Comparison of ENCODE assay signal across 1 cellular context in the genomic region with DNA sequence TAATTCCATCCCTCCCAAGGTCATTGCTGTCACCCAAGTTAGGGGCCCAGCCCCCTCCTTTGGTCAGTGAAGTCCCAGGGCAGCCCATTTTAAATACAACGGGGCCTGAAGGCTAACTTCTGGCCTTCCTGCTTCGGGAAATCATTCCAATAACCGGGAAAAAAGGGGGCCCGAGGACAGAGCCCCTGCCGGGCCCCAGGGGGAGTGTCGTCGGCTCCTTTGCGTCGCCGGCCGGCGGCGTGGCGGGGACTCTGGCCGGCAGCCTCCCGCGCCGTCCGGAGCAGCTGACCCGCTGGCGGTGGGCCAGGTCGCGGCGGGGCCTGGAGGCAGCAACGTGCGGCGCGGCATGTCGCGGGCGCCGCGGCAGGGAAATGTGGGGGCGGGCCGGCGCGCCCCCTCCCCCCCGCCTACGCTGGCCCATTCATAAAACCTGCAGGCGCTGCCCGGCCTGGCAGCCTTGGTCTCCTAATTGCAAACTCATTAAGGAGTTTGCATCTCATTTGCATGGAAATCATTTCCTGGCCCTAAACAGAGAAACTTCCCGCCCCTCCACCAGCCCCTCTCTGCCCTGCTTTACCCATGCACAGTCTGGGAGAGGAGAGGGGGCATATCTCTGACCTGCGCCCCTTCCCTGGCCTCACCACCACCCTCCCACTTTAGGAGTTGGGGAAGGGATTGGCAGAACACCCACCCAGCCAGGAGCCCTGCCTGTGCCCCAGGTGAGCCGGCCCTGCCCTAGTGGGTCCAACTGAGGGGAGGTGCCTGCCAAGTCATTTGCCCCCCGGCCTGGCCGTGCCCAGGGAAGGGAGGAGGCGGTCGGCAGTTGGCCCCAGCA.
TF ChIP-seq lines count a peak whose summit lies in the region.

No MANE protein-coding gene starts in this region.

TF ChIP-seq in GM12878, 131 proteins besides CTCF, POLR2A, EP300 and RAD21 (continued from another document):
- TF ChIP-seq CEBPZ (IDR thresholded peaks at IDR 0.05; ENCODE audit: low read depth, low read length), result no peak
- TF ChIP-seq, protein P1, sequence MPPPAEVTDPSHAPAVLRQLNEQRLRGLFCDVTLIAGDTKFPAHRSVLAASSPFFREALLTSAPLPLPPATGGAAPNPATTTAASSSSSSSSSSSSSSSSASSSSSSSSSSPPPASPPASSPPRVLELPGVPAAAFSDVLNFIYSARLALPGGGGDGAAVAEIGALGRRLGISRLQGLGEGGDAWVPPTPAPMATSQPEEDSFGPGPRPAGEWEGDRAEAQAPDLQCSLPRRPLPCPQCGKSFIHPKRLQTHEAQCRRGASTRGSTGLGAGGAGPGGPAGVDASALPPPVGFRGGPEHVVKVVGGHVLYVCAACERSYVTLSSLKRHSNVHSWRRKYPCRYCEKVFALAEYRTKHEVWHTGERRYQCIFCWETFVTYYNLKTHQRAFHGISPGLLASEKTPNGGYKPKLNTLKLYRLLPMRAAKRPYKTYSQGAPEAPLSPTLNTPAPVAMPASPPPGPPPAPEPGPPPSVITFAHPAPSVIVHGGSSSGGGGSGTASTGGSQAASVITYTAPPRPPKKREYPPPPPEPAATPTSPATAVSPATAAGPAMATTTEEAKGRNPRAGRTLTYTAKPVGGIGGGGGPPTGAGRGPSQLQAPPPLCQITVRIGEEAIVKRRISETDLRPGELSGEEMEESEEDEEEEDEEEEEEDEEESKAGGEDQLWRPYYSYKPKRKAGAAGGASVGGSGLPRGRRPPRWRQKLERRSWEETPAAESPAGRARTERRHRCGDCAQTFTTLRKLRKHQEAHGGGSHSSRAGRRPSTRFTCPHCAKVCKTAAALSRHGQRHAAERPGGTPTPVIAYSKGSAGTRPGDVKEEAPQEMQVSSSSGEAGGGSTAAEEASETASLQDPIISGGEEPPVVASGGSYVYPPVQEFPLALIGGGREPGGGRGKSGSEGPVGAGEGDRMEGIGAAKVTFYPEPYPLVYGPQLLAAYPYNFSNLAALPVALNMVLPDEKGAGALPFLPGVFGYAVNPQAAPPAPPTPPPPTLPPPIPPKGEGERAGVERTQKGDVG (CRISPR knock-in tag; IDR thresholded peaks at IDR 0.05), result no peak
- TF ChIP-seq ZNF217 (IDR thresholded peaks at IDR 0.05), result peak; percentile 49; the same call in 1 of the 2 replicates
- peak; percentile 18; the same call in 1 of the 2 replicates for TF ChIP-seq NBN (IDR thresholded peaks at IDR 0.05)
- no peak for TF ChIP-seq CHD1 (IDR thresholded peaks at IDR 0.05; ENCODE audit: low read depth, low read length)
- TF ChIP-seq TCF3 (IDR thresholded peaks at IDR 0.05; ENCODE audit: borderline replicate concordance, insufficient read depth, low read depth, low read length), result no peak
- no peak for TF ChIP-seq SRF (IDR thresholded peaks at IDR 0.05; ENCODE audit: low read depth in 2 of 2, low read length in 2 of 2)
